ENCODE assay signal across 8 cellular contexts in the genomic region with DNA sequence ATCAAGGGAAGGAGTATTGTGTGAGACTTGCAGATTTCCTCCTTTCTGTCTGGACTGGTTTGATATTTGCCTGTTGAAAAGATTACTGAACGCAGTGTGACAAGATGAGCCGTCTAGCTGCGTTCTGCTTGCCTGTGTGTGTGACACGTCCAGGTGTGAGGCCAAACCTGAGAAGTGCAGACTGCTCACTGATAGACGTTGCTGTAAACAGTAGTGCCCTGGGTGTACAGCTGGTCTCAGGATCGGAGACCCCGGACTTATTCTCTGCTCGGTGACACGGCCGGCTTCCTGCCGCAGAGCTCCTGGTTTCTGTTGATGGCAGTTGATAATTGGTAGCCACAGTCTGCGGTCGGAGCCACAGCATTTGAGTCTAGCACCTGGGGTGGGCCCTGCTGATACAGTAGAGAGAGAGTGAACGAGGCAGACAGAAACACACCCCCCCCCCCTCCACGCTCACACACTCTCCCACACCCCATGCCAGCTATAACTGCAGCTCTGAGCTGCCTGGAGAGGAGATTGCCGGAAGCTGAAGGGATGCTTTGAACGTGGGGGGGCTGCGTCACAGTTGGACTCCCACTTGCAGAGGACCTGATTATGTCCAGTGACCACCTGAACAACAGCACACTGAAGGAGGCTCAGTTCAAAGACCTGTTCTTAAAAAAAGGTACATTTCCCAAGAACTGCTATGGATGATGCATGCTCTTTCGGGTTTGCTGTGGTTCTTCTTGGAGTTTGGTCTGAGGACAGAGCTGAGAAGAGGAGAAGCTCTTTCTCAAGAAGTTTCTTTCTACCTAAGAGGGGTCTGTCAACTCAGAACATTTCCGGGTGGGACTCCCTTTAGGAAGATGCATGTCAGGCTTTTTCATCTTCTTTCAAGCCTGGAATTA.
DNase-seq lines count a peak whose midpoint lies in the region; ATAC-seq and TF ChIP-seq lines count a peak whose summit lies in the region.

No MANE protein-coding gene starts in this region.

- H3K9me2 ChIP-seq in SU-DHL-6 (replicated peaks; ENCODE audit: insufficient read depth, low read length), result no peaks in the 10 kb centered on the region

- H3K27me3 ChIP-seq in SU-DHL-6 (ENCODE audit: low read length) (no peaks in the 10 kb centered on the region), adipocyte (replicated peaks; ENCODE audit: control insufficient read depth, insufficient read depth, low read length) (peaks cover 24% of the 10 kb centered on the region)

- no peak overlapping the region for H2AFZ ChIP-seq in SU-DHL-6 (ENCODE audit: low read depth, low read length, severe bottlenecking)

- TF ChIP-seq CTCF in SU-DHL-6 (IDR thresholded peaks at IDR 0.05; ENCODE audit: insufficient read depth, low read length, poor library complexity, severe bottlenecking), result no peak

- H3K36me3 ChIP-seq in SU-DHL-6 (ENCODE audit: low read length), result no peaks in the 10 kb centered on the region
- H3K36me3 ChIP-seq in adipocyte (ENCODE audit: control insufficient read depth, insufficient read depth, low read length, severe bottlenecking), result no peaks in the 10 kb centered on the region

- DNase-seq in adipocyte (ENCODE audit: low read depth), result no peak
- peak; percentile 74 for DNase-seq in memory B cell (ENCODE audit: low spot score in 2 of 2)
- DNase-seq in stimulated activated CD8-positive, alpha-beta memory T cell treated with anti-CD3 and anti-CD28 coated beads, Interleukin-4, amount 100 ng/mL, for 1 hour (ENCODE audit: low read depth in 2 of 2, low spot score in 1 of 2), result peak; percentile 47 to 61
- no peak for DNase-seq in SHP77 treated with DMSO at 0.1 percent for 48 hours (lab: John Stamatoyannopoulos, UW)
- DNase-seq in LoVo (ENCODE audit: low spot score), result no peak

- H3K79me2 ChIP-seq in SU-DHL-6 (ENCODE audit: insufficient read depth, low read length), result peaks cover 13% of the 10 kb centered on the region; the same call in 1 of the 2 replicates

- H3K4me1 ChIP-seq in adipocyte (ENCODE audit: control insufficient read depth, insufficient read depth, low read length), result peaks cover 16% of the 10 kb centered on the region

- H3K4me3 ChIP-seq in SU-DHL-6 (ENCODE audit: insufficient read depth, low read length, poor library complexity, severe bottlenecking) (peak overlapping the region; percentile 80), adipocyte (ENCODE audit: low read length) (peak overlapping the region; percentile 73)

- peak overlapping the region; percentile 90 for H3K4me2 ChIP-seq in SU-DHL-6 (ENCODE audit: low read depth, low read length, poor library complexity, severe bottlenecking)

- H3K27ac ChIP-seq in SU-DHL-6 (ENCODE audit: low read depth, low read length), result peak overlapping the region; percentile 97

- H3F3A ChIP-seq in SU-DHL-6 (ENCODE audit: insufficient read depth), result peaks cover 29% of the 10 kb centered on the region

- H3K27me3 Mint-ChIP-seq in memory B cell, result no peaks in the 10 kb centered on the region

- peak overlapping the region; percentile 99 for H3K27ac Mint-ChIP-seq in memory B cell

- H4K20me1 ChIP-seq in SU-DHL-6 (ENCODE audit: low read depth, low read length), result no peaks in the 10 kb centered on the region

- H3K4me1 Mint-ChIP-seq in memory B cell, result peaks cover 71% of the 10 kb centered on the region

- no peaks in the 10 kb centered on the region for H3K9me3 Mint-ChIP-seq in memory B cell

- H3K9ac ChIP-seq in SU-DHL-6 (ENCODE audit: low read length), result peak overlapping the region; percentile 75
- no peak overlapping the region for H3K9ac ChIP-seq in adipocyte (ENCODE audit: low read length)

- H3K9me3 ChIP-seq in SU-DHL-6 (ENCODE audit: insufficient read depth, low read length) (no peaks in the 10 kb centered on the region), adipocyte (ENCODE audit: control insufficient read depth, low read length) (no peaks in the 10 kb centered on the region)

- ATAC-seq in GM18907 (IDR thresholded peaks at IDR 0.05; ENCODE audit: unreplicated experiment) (peak; percentile 76), HG03045 (IDR thresholded peaks at IDR 0.05; ENCODE audit: unreplicated experiment) (peak; percentile 63), memory B cell (ENCODE audit: low read depth) (peak; percentile 43)

- H3K36me3 Mint-ChIP-seq in memory B cell, result no peaks in the 10 kb centered on the region

- peak overlapping the region; percentile 90 for H3K4me3 Mint-ChIP-seq in memory B cell

Comparison
In these comparisons a context has a peak if more than half of its experiments do, and no peak if none do; other contexts are left out.
1. DNase-seq: peak in memory B cell (2 of 2) and stimulated activated CD8-positive, alpha-beta memory T cell treated with anti-CD3 and anti-CD28 coated beads, Interleukin-4, amount 100 ng/mL, for 1 hour (2 of 2); none in adipocyte (single experiment), SHP77 treated with DMSO at 0.1 percent for 48 hours (single experiment) and LoVo (single experiment).
2. Peak in every context shown above with its lines, with median percentiles within 50 percentile points of each other: ATAC-seq.